In genomic region chr12:39287817-39288216, GRCh38 we compare ENCODE assay signal across 27 cellular contexts.
DNase-seq lines count a peak whose midpoint lies in the region; ATAC-seq and TF ChIP-seq lines count a peak whose summit lies in the region.
"Had no signal": no experiment of that assay in that cellular context is flagged by ENCODE, and none has a peak within 500 bp of the region (broad histone marks: within the 10 kb centered on the region; RNA-seq: fewer than 3 reads in every experiment).

No MANE protein-coding gene starts in this region.

- no peak for TF ChIP-seq CTCF in omental fat pad (IDR thresholded peaks at IDR 0.05)
- TF ChIP-seq CTCF in dorsolateral prefrontal cortex (IDR thresholded peaks at IDR 0.05 in 54 of 56, conservative IDR thresholded peaks at IDR 0.05 in 2 of 56; ENCODE audit: low read depth in 1 of 56, partially characterized antibody in 56 of 56): no peak
- no peak for TF ChIP-seq CTCF in vagina (IDR thresholded peaks at IDR 0.05)

- intact Hi-C loops in dorsolateral prefrontal cortex (cut with DNase I) (no loop called here), vagina (cut with DNase I) (no loop called here)

- H3K4me1 ChIP-seq in vagina: no peaks in the 10 kb centered on the region
- H3K4me1 ChIP-seq: ascending aorta, Caco-2 had no signal

- no peak for TF ChIP-seq POLR2A in vagina (IDR thresholded peaks at IDR 0.05)

- H3K9me3 ChIP-seq in vagina: no peaks in the 10 kb centered on the region
- H3K9me3 ChIP-seq: ascending aorta, Caco-2 had no signal

- H3K27me3 ChIP-seq in dorsolateral prefrontal cortex (no peaks in the 10 kb centered on the region), vagina (no peaks in the 10 kb centered on the region)
- H3K27me3 ChIP-seq: ascending aorta, cardiac muscle cell had no signal

- no peak overlapping the region for H3K4me3 ChIP-seq in dorsolateral prefrontal cortex
- no peak overlapping the region for H3K4me3 ChIP-seq in vagina
- H3K4me3 ChIP-seq: ascending aorta, cardiac muscle cell, GM23248, lung had no signal

- H3K27ac ChIP-seq in dorsolateral prefrontal cortex (no peak overlapping the region), vagina (no peak overlapping the region)
- H3K27ac ChIP-seq: ascending aorta, C4-2B, cardiac muscle cell, GM23248 had no signal

- ATAC-seq in omental fat pad (ENCODE audit: low FRiP score): peak; percentile 62
- ATAC-seq: activated CD8-positive, alpha-beta T cell treated with anti-CD3 and anti-CD28 coated beads, Interleukin-2, amount 10 ng/mL, durations not matched to agents 7 days and 5 days; naive thymus-derived CD8-positive, alpha-beta T cell; SK-N-SH treated with all-trans-retinoic acid at 6 μM for 48 hours; stimulated activated naive B cell treated with anti-CD40 and anti-IgM and Interleukin-4, amounts not matched to agents 10 μg/mL and 1 μg/mL and 100 μg/mL, for 72 hours had no signal

- no peaks in the 10 kb centered on the region for H3K36me3 ChIP-seq in vagina
- H3K36me3 ChIP-seq: ascending aorta, cardiac muscle cell had no signal

- DNase-seq in KBM-7: peak; percentile 61
- peak; percentile 47 to 84 for DNase-seq in NOMO-1 (lab: John Stamatoyannopoulos, UW; ENCODE audit: unreplicated experiment in 2 of 2)
- DNase-seq in amniotic epithelial cell (ENCODE audit: low read depth): peak; percentile 67
- no peak for DNase-seq in omental fat pad (ENCODE audit: low spot score)
- no peak for DNase-seq in dorsolateral prefrontal cortex
- no peak for DNase-seq in vagina (ENCODE audit: extremely low spot score in 2 of 2)
- no peak for DNase-seq in DMS 273 (lab: John Stamatoyannopoulos, UW; ENCODE audit: unreplicated experiment)
- DNase-seq in KG1 (lab: John Stamatoyannopoulos, UW): no peak
- DNase-seq: activated CD8-positive, alpha-beta T cell treated with anti-CD3 and anti-CD28 coated beads, Interleukin-2, amount 10 ng/mL, durations not matched to agents 7 days and 5 days; Caco-2; DMS79; effector CD4-positive, alpha-beta T cell; GDM1; GM23248; hippocampal formation; naive thymus-derived CD8-positive, alpha-beta T cell; NCI-H446; NCI-H82; nucleus accumbens; stimulated activated naive B cell treated with anti-CD40 and anti-IgM and Interleukin-4, amounts not matched to agents 10 μg/mL and 1 μg/mL and 100 μg/mL, for 72 hours; substantia nigra; trophoblast cell had no signal

- in situ Hi-C loops in KBM-7 (cut with MboI; ENCODE audit: low pct_unique_long_range_greater_than_20kb, low sequenced_read_pairs): no loop called here

Comparison
In these comparisons a context has a peak if more than half of its experiments do, and no peak if none do; other contexts are left out.
1. DNase-seq: peak in KBM-7 (single experiment), NOMO-1 (2 of 2) and amniotic epithelial cell (single experiment); none in omental fat pad (single experiment), dorsolateral prefrontal cortex (0 of 10), vagina (0 of 2), DMS 273 (single experiment) and KG1 (single experiment).